Comparison of ENCODE assay signal across 17 cellular contexts in genomic region chr21:42316891-42317290, GRCh38.
DNase-seq lines count a peak whose midpoint lies in the region; TF ChIP-seq lines count a peak whose summit lies in the region.
"Had no signal": no experiment of that assay in that cellular context is flagged by ENCODE, and none has a peak within 500 bp of the region (broad histone marks: within the 10 kb centered on the region; RNA-seq: fewer than 3 reads in every experiment).

No MANE protein-coding gene starts in this region.

- CTCF ChIA-PET in GM10248 (lab: Yijun Ruan, JAX), result interaction anchor here (0.9 kb wide), 1 partner anchor 21 kb away, joined by 4 read pairs; no protein-coding TSS in a partner anchor

- H3K27me3 ChIP-seq in mucosa of rectum (ENCODE audit: control insufficient read depth in 2 of 2, insufficient read depth in 2 of 2, low read length in 2 of 2), result no peaks in the 10 kb centered on the region

- H3K27ac ChIP-seq in mucosa of rectum (ENCODE audit: low read depth in 2 of 2, low read length in 2 of 2), result peak overlapping the region; percentile 94
- H3K27ac ChIP-seq: KMS-11 had no signal

- H3K9me3 ChIP-seq in mucosa of rectum (ENCODE audit: control insufficient read depth in 2 of 2, low read length in 2 of 2), result no peaks in the 10 kb centered on the region
- H3K9me3 ChIP-seq: SK-N-SH had no signal

- H3K4me1 ChIP-seq in mucosa of rectum (ENCODE audit: control insufficient read depth in 2 of 2, insufficient read depth in 2 of 2, low read length in 2 of 2), result peaks cover 53 to 63% of the 10 kb centered on the region in 2 donors

- POLR2A ChIA-PET in GM10248 (lab: Yijun Ruan, JAX), result no interaction called here

- no peak for TF ChIP-seq CTCF in GM10248 (IDR thresholded peaks at IDR 0.05; ENCODE audit: control extremely low read depth, extremely low read depth, low read depth, missing control alignments)

- peaks cover 0 to 2% of the 10 kb centered on the region in 2 donors for H3K36me3 ChIP-seq in mucosa of rectum (ENCODE audit: control insufficient read depth in 2 of 2, insufficient read depth in 2 of 2, low read length in 2 of 2)

- peak overlapping the region; percentile 61 to 67 for H3K9ac ChIP-seq in mucosa of rectum (ENCODE audit: low read depth in 1 of 2, low read length in 2 of 2)
- H3K9ac ChIP-seq: KMS-11, SK-N-SH had no signal

- DNase-seq in COLO668 (lab: John Stamatoyannopoulos, UW; ENCODE audit: unreplicated experiment), result peak; percentile 92
- peak; percentile 83 for DNase-seq in NCI-H146 (lab: John Stamatoyannopoulos, UW)
- peak; percentile 41 for DNase-seq in activated CD8-positive, alpha-beta memory T cell treated with anti-CD3 and anti-CD28 coated beads, Interleukin-2, amount 50 U/mL, for 48 hours
- no peak for DNase-seq in anterior cingulate cortex (lab: John Stamatoyannopoulos, UW)
- DNase-seq in GM10248 (ENCODE audit: extremely low spot score), result no peak
- no peak for DNase-seq in HK-2 (ENCODE audit: unreplicated experiment)
- DNase-seq: activated CD4-positive, alpha-beta memory T cell treated with anti-CD3 and anti-CD28 coated beads for 36 hours; activated naive CD4-positive, alpha-beta T cell treated with anti-CD3 and anti-CD28 coated beads for 36 hours; activated T-cell treated with anti-CD3 and anti-CD28 coated beads, Interleukin-2, amount 50 U/mL, for 1 hour; amygdala; dermis blood vessel endothelial cell; DND-41; glutamatergic neuron; RPMI8226; SK-N-SH had no signal

- H3K4me3 ChIP-seq in mucosa of rectum (ENCODE audit: low read length in 2 of 2), result peak overlapping the region; percentile 36 to 48

Comparison
In these comparisons a context has a peak if more than half of its experiments do, and no peak if none do; other contexts are left out.
1. DNase-seq: peak in COLO668 (single experiment), NCI-H146 (single experiment) and activated CD8-positive, alpha-beta memory T cell treated with anti-CD3 and anti-CD28 coated beads, Interleukin-2, amount 50 U/mL, for 48 hours (single experiment); none in anterior cingulate cortex (0 of 58), GM10248 (single experiment) and HK-2 (single experiment).